In genomic region chr14:105519946-105520698, GRCh38 we compare ENCODE assay signal across 30 cellular contexts. TPM values are rescaled to one million over a fixed set of nuclear protein-coding genes. Genes with fewer than 3 reads are reported as not detected.
"Had no signal": no experiment of that assay in that cellular context is flagged by ENCODE, and none has a peak within 500 bp of the region (broad histone marks: within the 10 kb centered on the region; RNA-seq: fewer than 3 reads in every experiment).

No MANE protein-coding gene starts in this region.

- H3K27ac Mint-ChIP-seq: dendritic cell treated with granulocyte-macrophage colony-stimulating factor and Interleukin-4, amounts not matched to agents 40 ng/mL and 50 ng/mL, for 4 days; endodermal cell; naive thymus-derived CD4-positive, alpha-beta T cell; nephron; neural progenitor cell; stimulated activated naive CD8-positive, alpha-beta T cell treated with anti-CD3 and anti-CD28 coated beads, Interleukin-15, amount 100 ng/mL, for 72 hours had no signal

- H3K4me2 ChIP-seq: neural progenitor cell, smooth muscle cell had no signal

- H3K4me3 Mint-ChIP-seq: dendritic cell treated with granulocyte-macrophage colony-stimulating factor and Interleukin-4, amounts not matched to agents 40 ng/mL and 50 ng/mL, for 4 days; endodermal cell; naive thymus-derived CD4-positive, alpha-beta T cell; nephron; neural progenitor cell; stimulated activated naive CD8-positive, alpha-beta T cell treated with anti-CD3 and anti-CD28 coated beads, Interleukin-15, amount 100 ng/mL, for 72 hours had no signal

- H3K4me1 ChIP-seq: gastrocnemius medialis, heart left ventricle, left lung, neural progenitor cell, prostate gland, right atrium auricular region, suprapubic skin, transverse colon, vagina had no signal

- H3K9me3 ChIP-seq: gastrocnemius medialis, heart left ventricle, left lung, prostate gland, right atrium auricular region, suprapubic skin, transverse colon, vagina had no signal

- H2AFZ ChIP-seq: neural progenitor cell had no signal

- H3K27ac ChIP-seq: epithelial cell of prostate, gastrocnemius medialis, heart left ventricle, left lung, neural progenitor cell, prostate gland, right atrium auricular region, suprapubic skin, transverse colon, vagina had no signal

- H3K36me3 ChIP-seq: gastrocnemius medialis, heart left ventricle, left lung, neural progenitor cell, prostate gland, right atrium auricular region, suprapubic skin, transverse colon, vagina had no signal

- H3K36me3 Mint-ChIP-seq: neural progenitor cell had no signal

- ATAC-seq: esophagus mucosa; gastrocnemius medialis; heart left ventricle; left cardiac atrium; left lung; naive thymus-derived CD4-positive, alpha-beta T cell; sciatic nerve; stimulated activated naive CD8-positive, alpha-beta T cell treated with anti-CD3 and anti-CD28 coated beads, Interleukin-15, amount 100 ng/mL, for 72 hours had no signal

- H3K27me3 ChIP-seq: right atrium auricular region, vagina had no signal

- DNase-seq: effector CD8-positive, alpha-beta T cell; endodermal cell; foreskin fibroblast; gastrocnemius medialis; heart left ventricle; hippocampal formation; left cardiac atrium; mesenchymal stem cell; midbrain; naive thymus-derived CD4-positive, alpha-beta T cell; stimulated activated CD4-positive, alpha-beta T cell treated with anti-CD3 and anti-CD28 coated beads, Interleukin-12 subunit alpha, Interleukin-12 subunit beta, amount 100 ng/mL, for 4 hours; stimulated activated CD4-positive, alpha-beta T cell treated with anti-CD3 and anti-CD28 coated beads, Interleukin-1b, Interleukin-23, amount 100 ng/mL, for 48 hours; stimulated activated CD4-positive, alpha-beta T cell treated with anti-CD3 and anti-CD28 coated beads, Interleukin-4, amount 100 ng/mL, for 1 hour; stimulated activated CD8-positive, alpha-beta memory T cell treated with anti-CD3 and anti-CD28 coated beads, Interleukin-4, amount 100 ng/mL, for 48 hours; stimulated activated naive CD4-positive, alpha-beta T cell; stimulated activated naive CD8-positive, alpha-beta T cell treated with anti-CD3 and anti-CD28 coated beads, Interleukin-15, amount 100 ng/mL, for 72 hours; transverse colon had no signal

- H3K9me3 Mint-ChIP-seq: neural progenitor cell; stimulated activated naive CD8-positive, alpha-beta T cell treated with anti-CD3 and anti-CD28 coated beads, Interleukin-15, amount 100 ng/mL, for 72 hours had no signal

- H3K9ac ChIP-seq: neural progenitor cell had no signal

- H3K4me3 ChIP-seq: gastrocnemius medialis, heart left ventricle, left lung, neural progenitor cell, prostate gland, right atrium auricular region, smooth muscle cell, suprapubic skin, transverse colon, vagina had no signal

- H3K4me1 Mint-ChIP-seq: endodermal cell; naive thymus-derived CD4-positive, alpha-beta T cell; nephron; neural progenitor cell; stimulated activated naive CD8-positive, alpha-beta T cell treated with anti-CD3 and anti-CD28 coated beads, Interleukin-15, amount 100 ng/mL, for 72 hours had no signal

RNA-seq across cellular contexts. Expression of gene CRIP1, which starts 33.4 kb away (rescaled TPM):
- total RNA-seq: lung microvascular endothelial cell had no signal
